ENCODE assay signal across 10 cellular contexts in the genomic region with DNA sequence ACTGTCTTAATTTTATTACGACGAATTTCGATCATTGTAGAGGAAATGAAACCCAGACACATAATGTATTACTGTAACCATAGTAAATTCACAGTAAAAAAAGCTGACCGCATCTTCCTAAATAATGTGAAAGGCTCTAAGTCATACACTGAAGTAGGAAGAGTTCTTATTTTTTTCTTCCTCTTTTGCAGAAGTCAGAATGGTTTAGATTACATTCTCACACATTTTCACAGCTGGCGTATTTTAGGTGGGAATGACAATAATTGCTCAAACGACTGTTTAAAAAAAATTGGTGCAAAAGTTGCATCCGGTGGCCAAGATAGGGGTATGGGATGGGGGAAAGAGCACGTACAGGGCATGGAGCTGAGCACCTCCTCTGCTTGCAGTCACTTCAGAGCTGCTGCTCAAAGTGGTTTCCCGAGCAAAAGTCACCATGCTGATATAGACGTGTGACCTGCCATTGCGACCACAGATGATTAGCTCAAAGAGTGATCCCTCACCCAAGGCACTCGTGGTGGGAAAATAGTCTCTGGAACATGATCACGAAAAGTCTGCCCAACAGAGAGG. TPM values are rescaled to one million over a fixed set of nuclear protein-coding genes. Genes with fewer than 3 reads are reported as not detected.
A peak's percentile ranks its signal among the peaks of the same experiment; 100 is the strongest.
DNase-seq lines count a peak whose midpoint lies in the region; ATAC-seq and TF ChIP-seq lines count a peak whose summit lies in the region.
"Had no signal": no experiment of that assay in that cellular context is flagged by ENCODE, and none has a peak within 500 bp of the region (broad histone marks: within the 10 kb centered on the region; RNA-seq: fewer than 3 reads in every experiment).

No MANE protein-coding gene starts in this region.

- ATAC-seq in HG03108 (IDR thresholded peaks at IDR 0.05; ENCODE audit: unreplicated experiment): peak; percentile 78
- ATAC-seq: PC-3 had no signal

- DNase-seq in GM13976 (ENCODE audit: low spot score) (peak; percentile 31), GM20000 (ENCODE audit: low spot score) (peak; percentile 17), UCSD-AML1 (lab: John Stamatoyannopoulos, UW; ENCODE audit: unreplicated experiment) (peak; percentile 51), occipital lobe (lab: John Stamatoyannopoulos, UW) (no peak), HCEC 1CT (no peak), NCI-H2196 (lab: John Stamatoyannopoulos, UW; ENCODE audit: unreplicated experiment) (no peak)
- DNase-seq in stimulated activated CD4-positive, alpha-beta T cell treated with anti-CD3 and anti-CD28 coated beads, Interleukin-15, amount 100 ng/mL, for 24 hours: no peak
- DNase-seq: kidney glomerular epithelial cell, PC-3 had no signal

- in situ Hi-C loops in GM13976 (cut with MboI; ENCODE audit: low sequenced_read_pairs, unreplicated experiment): no loop called here

- no peak for TF ChIP-seq CTCF in GM13976 (IDR thresholded peaks at IDR 0.05; ENCODE audit: borderline replicate concordance, control extremely low read depth, extremely low read depth, insufficient read depth, missing control alignments)
- TF ChIP-seq CTCF in GM20000 (IDR thresholded peaks at IDR 0.05; ENCODE audit: extremely low read depth, missing control alignments): no peak

RNA-seq across cellular contexts. Expression of a gene that starts 35.3 kb away (rescaled TPM):
- total RNA-seq in occipital lobe: not detected

RNA-seq across cellular contexts. Expression of a gene that starts 45.4 kb away (rescaled TPM):
- not detected for total RNA-seq in occipital lobe
- total RNA-seq: PC-3 had no signal

Comparison
In these comparisons a context has a peak if more than half of its experiments do, and no peak if none do; other contexts are left out.
1. DNase-seq: peak in GM13976 (single experiment), GM20000 (single experiment) and UCSD-AML1 (single experiment); none in occipital lobe (single experiment), HCEC 1CT (single experiment), NCI-H2196 (single experiment) and stimulated activated CD4-positive, alpha-beta T cell treated with anti-CD3 and anti-CD28 coated beads, Interleukin-15, amount 100 ng/mL, for 24 hours (single experiment).